Comparison of ENCODE assay signal across 38 cellular contexts in the genomic region with DNA sequence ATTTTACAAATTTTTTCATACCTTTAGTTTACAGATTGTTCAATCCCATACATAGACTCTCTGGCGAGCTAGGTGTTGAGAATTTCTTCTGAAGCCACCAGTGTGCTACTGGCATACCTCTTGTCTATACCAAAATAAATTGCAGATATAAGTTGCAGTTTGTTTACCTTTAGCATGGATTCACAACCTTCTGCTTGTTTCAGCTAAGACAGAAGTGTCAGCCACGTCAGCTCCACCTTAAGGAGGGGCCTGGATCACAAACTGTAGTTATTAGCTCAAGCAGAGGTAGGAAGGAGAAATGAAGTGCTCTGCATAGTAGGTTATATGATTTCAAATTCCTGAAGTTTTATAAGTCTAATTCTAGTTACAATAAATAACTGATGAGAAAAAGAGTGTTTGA. TPM values are rescaled to one million over a fixed set of nuclear protein-coding genes. Genes with fewer than 3 reads are reported as not detected.
"Had no signal": no experiment of that assay in that cellular context is flagged by ENCODE, and none has a peak within 500 bp of the region (broad histone marks: within the 10 kb centered on the region; RNA-seq: fewer than 3 reads in every experiment).

A gene (minus strand): TSS at position 216 of the 400 bp plus-strand sequence. CDS start 1,027 bp downstream, outside the sequence.

- H3K27ac Mint-ChIP-seq: activated B cell treated with CpG ODN at 0.5 μM for 24 hours; activated CD4-positive, alpha-beta memory T cell treated with anti-CD3 and anti-CD28 coated beads for 36 hours; activated CD4-positive, alpha-beta T cell treated with anti-CD3 and anti-CD28 coated beads, Interleukin-2, amount 10 ng/mL, durations not matched to agents 24 days and 14 days; activated CD8-positive, alpha-beta T cell treated with anti-CD3 and anti-CD28 coated beads for 36 hours; activated naive CD4-positive, alpha-beta T cell treated with anti-CD3 and anti-CD28 coated beads, Interleukin-2, amount 10 ng/mL, durations not matched to agents 7 days and 5 days; activated naive CD4-positive, alpha-beta T cell treated with anti-CD3 and anti-CD28 coated beads, Interleukin-2, amount 50 U/mL, for 24 hours; activated naive CD8-positive, alpha-beta T cell; activated naive CD8-positive, alpha-beta T cell treated with anti-CD3 and anti-CD28 coated beads, Interleukin-2, amount 10 ng/mL, durations not matched to agents 7 days and 5 days; activated naive CD8-positive, alpha-beta T cell treated with anti-CD3 and anti-CD28 coated beads, Interleukin-2, amount 50 U/mL, for 24 hours; activated T-cell treated with anti-CD3 and anti-CD28 coated beads, Interleukin-2, amount 50 U/mL, for 72 hours; activated T-helper 1 cell treated with anti-CD3 and anti-CD28 coated beads, Interleukin-12 subunit alpha, Interleukin-12 subunit beta, Interleukin-2, Interleukin-4 antibody, amounts not matched to agents 30 ng/mL and 10 ng/mL and 1 ng/mL, durations not matched to agents 14 hours and 24 hours and 36 hours; activated T-helper 2 cell treated with anti-CD3 and anti-CD28 coated beads, Interferon-gamma antibody, Interleukin-2, Interleukin-4, amounts not matched to agents 10 μg/mL and 5 μg/mL and 100 μg/mL, durations not matched to agents 14 hours and 24 hours and 36 hours; brain; T-helper 1 cell treated with Interleukin-12 subunit alpha and Interleukin-12 subunit beta and Interleukin-4 antibody, amounts not matched to agents 30 μg/mL and 1 μg/mL, for 36 hours; T-helper 2 cell treated with Interferon-gamma antibody and Interleukin-4, amounts not matched to agents 5 μg/mL and 100 μg/mL, for 36 hours had no signal

- H3K4me3 Mint-ChIP-seq: activated B cell treated with CpG ODN at 0.5 μM for 24 hours; activated CD4-positive, alpha-beta memory T cell treated with anti-CD3 and anti-CD28 coated beads for 36 hours; activated CD4-positive, alpha-beta T cell treated with anti-CD3 and anti-CD28 coated beads, Interleukin-2, amount 10 ng/mL, durations not matched to agents 24 days and 14 days; activated CD8-positive, alpha-beta T cell treated with anti-CD3 and anti-CD28 coated beads for 36 hours; activated naive CD4-positive, alpha-beta T cell treated with anti-CD3 and anti-CD28 coated beads, Interleukin-2, amount 10 ng/mL, durations not matched to agents 7 days and 5 days; activated naive CD4-positive, alpha-beta T cell treated with anti-CD3 and anti-CD28 coated beads, Interleukin-2, amount 50 U/mL, for 24 hours; activated naive CD8-positive, alpha-beta T cell; activated naive CD8-positive, alpha-beta T cell treated with anti-CD3 and anti-CD28 coated beads, Interleukin-2, amount 10 ng/mL, durations not matched to agents 7 days and 5 days; activated naive CD8-positive, alpha-beta T cell treated with anti-CD3 and anti-CD28 coated beads, Interleukin-2, amount 50 U/mL, for 24 hours; activated T-cell treated with anti-CD3 and anti-CD28 coated beads, Interleukin-2, amount 50 U/mL, for 4 hours; activated T-cell treated with anti-CD3 and anti-CD28 coated beads, Interleukin-2, amount 50 U/mL, for 72 hours; activated T-helper 1 cell treated with anti-CD3 and anti-CD28 coated beads, Interleukin-12 subunit alpha, Interleukin-12 subunit beta, Interleukin-2, Interleukin-4 antibody, amounts not matched to agents 30 ng/mL and 10 ng/mL and 1 ng/mL, durations not matched to agents 14 hours and 24 hours and 36 hours; brain; T-helper 1 cell treated with Interleukin-12 subunit alpha and Interleukin-12 subunit beta and Interleukin-4 antibody, amounts not matched to agents 30 μg/mL and 1 μg/mL, for 36 hours; T-helper 2 cell treated with Interferon-gamma antibody and Interleukin-4, amounts not matched to agents 5 μg/mL and 100 μg/mL, for 36 hours had no signal

- ATAC-seq: activated CD8-positive, alpha-beta T cell treated with anti-CD3 and anti-CD28 coated beads for 36 hours; activated naive CD8-positive, alpha-beta T cell treated with anti-CD3 and anti-CD28 coated beads, Interleukin-2, amount 50 U/mL, for 24 hours; activated T-cell treated with anti-CD3 and anti-CD28 coated beads, Interleukin-2, amount 50 U/mL, for 4 hours; activated T-cell treated with anti-CD3 and anti-CD28 coated beads, Interleukin-2, amount 50 U/mL, for 72 hours had no signal

- H3K9me3 Mint-ChIP-seq: activated B cell treated with CpG ODN at 0.5 μM for 24 hours; activated CD4-positive, alpha-beta memory T cell treated with anti-CD3 and anti-CD28 coated beads for 36 hours; activated CD4-positive, alpha-beta T cell treated with anti-CD3 and anti-CD28 coated beads, Interleukin-2, amount 10 ng/mL, durations not matched to agents 24 days and 14 days; activated CD8-positive, alpha-beta T cell treated with anti-CD3 and anti-CD28 coated beads for 36 hours; activated naive CD4-positive, alpha-beta T cell treated with anti-CD3 and anti-CD28 coated beads, Interleukin-2, amount 10 ng/mL, durations not matched to agents 7 days and 5 days; activated naive CD4-positive, alpha-beta T cell treated with anti-CD3 and anti-CD28 coated beads, Interleukin-2, amount 50 U/mL, for 24 hours; activated naive CD8-positive, alpha-beta T cell treated with anti-CD3 and anti-CD28 coated beads, Interleukin-2, amount 10 ng/mL, durations not matched to agents 7 days and 5 days; activated naive CD8-positive, alpha-beta T cell treated with anti-CD3 and anti-CD28 coated beads, Interleukin-2, amount 50 U/mL, for 24 hours; activated T-cell treated with anti-CD3 and anti-CD28 coated beads, Interleukin-2, amount 50 U/mL, for 4 hours; activated T-cell treated with anti-CD3 and anti-CD28 coated beads, Interleukin-2, amount 50 U/mL, for 72 hours; activated T-helper 1 cell treated with anti-CD3 and anti-CD28 coated beads, Interleukin-12 subunit alpha, Interleukin-12 subunit beta, Interleukin-2, Interleukin-4 antibody, amounts not matched to agents 30 ng/mL and 10 ng/mL and 1 ng/mL, durations not matched to agents 14 hours and 24 hours and 36 hours; activated T-helper 2 cell treated with anti-CD3 and anti-CD28 coated beads, Interferon-gamma antibody, Interleukin-2, Interleukin-4, amounts not matched to agents 10 μg/mL and 5 μg/mL and 100 μg/mL, durations not matched to agents 14 hours and 24 hours and 36 hours; brain; T-helper 1 cell treated with Interleukin-12 subunit alpha and Interleukin-12 subunit beta and Interleukin-4 antibody, amounts not matched to agents 30 μg/mL and 1 μg/mL, for 36 hours; T-helper 2 cell treated with Interferon-gamma antibody and Interleukin-4, amounts not matched to agents 5 μg/mL and 100 μg/mL, for 36 hours had no signal

- H3K36me3 ChIP-seq: ascending aorta, cardiac muscle cell had no signal

- H3K36me3 Mint-ChIP-seq: activated CD4-positive, alpha-beta memory T cell treated with anti-CD3 and anti-CD28 coated beads for 36 hours; activated naive CD4-positive, alpha-beta T cell treated with anti-CD3 and anti-CD28 coated beads, Interleukin-2, amount 10 ng/mL, durations not matched to agents 7 days and 5 days; activated naive CD4-positive, alpha-beta T cell treated with anti-CD3 and anti-CD28 coated beads, Interleukin-2, amount 50 U/mL, for 24 hours; activated naive CD8-positive, alpha-beta T cell; activated naive CD8-positive, alpha-beta T cell treated with anti-CD3 and anti-CD28 coated beads, Interleukin-2, amount 10 ng/mL, durations not matched to agents 7 days and 5 days; brain had no signal

- H3K4me3 ChIP-seq: ascending aorta, cardiac muscle cell had no signal

- H3K4me1 Mint-ChIP-seq: activated B cell treated with CpG ODN at 0.5 μM for 24 hours; activated CD4-positive, alpha-beta T cell treated with anti-CD3 and anti-CD28 coated beads, Interleukin-2, amount 10 ng/mL, durations not matched to agents 24 days and 14 days; activated naive CD4-positive, alpha-beta T cell treated with anti-CD3 and anti-CD28 coated beads, Interleukin-2, amount 10 ng/mL, durations not matched to agents 7 days and 5 days; activated naive CD4-positive, alpha-beta T cell treated with anti-CD3 and anti-CD28 coated beads, Interleukin-2, amount 50 U/mL, for 24 hours; activated naive CD8-positive, alpha-beta T cell treated with anti-CD3 and anti-CD28 coated beads, Interleukin-2, amount 10 ng/mL, durations not matched to agents 7 days and 5 days; activated naive CD8-positive, alpha-beta T cell treated with anti-CD3 and anti-CD28 coated beads, Interleukin-2, amount 50 U/mL, for 24 hours; brain had no signal

- DNase-seq: activated B cell treated with CpG ODN at 0.5 μM for 24 hours; activated CD4-positive, alpha-beta memory T cell treated with anti-CD3 and anti-CD28 coated beads for 36 hours; activated CD4-positive, alpha-beta T cell treated with anti-CD3 and anti-CD28 coated beads for 4 hours; activated CD4-positive, alpha-beta T cell treated with anti-CD3 and anti-CD28 coated beads, Interleukin-2, amount 10 ng/mL, durations not matched to agents 24 days and 14 days; activated CD4-positive, alpha-beta T cell treated with anti-CD3 and anti-CD28 coated beads, Interleukin-2, amount 50 U/mL, for 1 hour; activated CD4-positive, alpha-beta T cell treated with anti-CD3 and anti-CD28 coated beads, Interleukin-2, amount 50 U/mL, for 4 hours; activated CD4-positive, CD25-positive, alpha-beta regulatory T cell treated with anti-CD3 and anti-CD28 coated beads, Interleukin-2, amount 50 U/mL, for 72 hours; activated CD8-positive, alpha-beta memory T cell treated with anti-CD3 and anti-CD28 coated beads, Interleukin-2, amount 50 U/mL, for 4 hours; activated CD8-positive, alpha-beta T cell treated with anti-CD3 and anti-CD28 coated beads for 36 hours; activated effector memory CD4-positive, alpha-beta T cell treated with Interleukin-2 at 50 U/mL for 16 hours; activated gamma-delta T cell; activated naive CD4-positive, alpha-beta T cell treated with anti-CD3 and anti-CD28 coated beads, Interleukin-2, amount 10 ng/mL, durations not matched to agents 7 days and 5 days; activated naive CD4-positive, alpha-beta T cell treated with Interleukin-2 at 50 U/mL for 16 hours; activated naive CD8-positive, alpha-beta T cell treated with anti-CD3 and anti-CD28 coated beads, Interleukin-2, amount 10 ng/mL, durations not matched to agents 7 days and 5 days; activated naive CD8-positive, alpha-beta T cell treated with anti-CD3 and anti-CD28 coated beads, Interleukin-2, amount 50 U/mL, for 24 hours; activated T-cell treated with anti-CD3 and anti-CD28 coated beads for 4 hours; activated T-cell treated with anti-CD3 and anti-CD28 coated beads, Interleukin-2, amount 50 U/mL, for 1 hour; activated T-cell treated with anti-CD3 and anti-CD28 coated beads, Interleukin-2, amount 50 U/mL, for 4 hours; activated T-cell treated with anti-CD3 and anti-CD28 coated beads, Interleukin-2, amount 50 U/mL, for 72 hours; amygdala; anterior cingulate cortex; caudate nucleus; SW 1271; T-helper 1 cell; T-helper 2 cell; T-helper 9 cell had no signal

- H3K27me3 ChIP-seq: ascending aorta, cardiac muscle cell had no signal

- H3K9me3 ChIP-seq: ascending aorta had no signal

- H3K27ac ChIP-seq: ascending aorta, cardiac muscle cell, VCaP had no signal

- H3K27me3 Mint-ChIP-seq: activated B cell treated with CpG ODN at 0.5 μM for 24 hours; activated CD4-positive, alpha-beta T cell treated with anti-CD3 and anti-CD28 coated beads, Interleukin-2, amount 10 ng/mL, durations not matched to agents 24 days and 14 days; activated naive CD8-positive, alpha-beta T cell treated with anti-CD3 and anti-CD28 coated beads, Interleukin-2, amount 50 U/mL, for 24 hours had no signal

- H3K4me1 ChIP-seq: ascending aorta had no signal

RNA-seq across cellular contexts. Expression of the gene that starts here (rescaled TPM):
- total RNA-seq: activated B cell treated with CpG ODN at 0.5 μM for 24 hours; activated CD4-positive, alpha-beta memory T cell treated with anti-CD3 and anti-CD28 coated beads for 36 hours; activated CD4-positive, alpha-beta T cell treated with anti-CD3 and anti-CD28 coated beads, Interleukin-2, amount 10 ng/mL, durations not matched to agents 24 days and 14 days; activated CD8-positive, alpha-beta memory T cell treated with anti-CD3 and anti-CD28 coated beads for 36 hours; activated CD8-positive, alpha-beta T cell treated with anti-CD3 and anti-CD28 coated beads for 36 hours; activated naive CD8-positive, alpha-beta T cell treated with anti-CD3 and anti-CD28 coated beads, Interleukin-2, amount 10 ng/mL, durations not matched to agents 7 days and 5 days; activated T-cell treated with anti-CD3 and anti-CD28 coated beads, Interleukin-2, amount 50 U/mL, for 4 hours; activated T-cell treated with anti-CD3 and anti-CD28 coated beads, Interleukin-2, amount 50 U/mL, for 72 hours; activated T-helper 1 cell treated with anti-CD3 and anti-CD28 coated beads, Interleukin-12 subunit alpha, Interleukin-12 subunit beta, Interleukin-2, Interleukin-4 antibody, amounts not matched to agents 30 ng/mL and 10 ng/mL and 1 ng/mL, durations not matched to agents 14 hours and 24 hours and 36 hours; activated T-helper 2 cell treated with anti-CD3 and anti-CD28 coated beads, Interferon-gamma antibody, Interleukin-2, Interleukin-4, amounts not matched to agents 10 μg/mL and 5 μg/mL and 100 μg/mL, durations not matched to agents 14 hours and 24 hours and 36 hours; ascending aorta; bronchial epithelial cell; cardiac muscle cell had no signal
- polyA plus RNA-seq: cardiac muscle cell had no signal
